In the genomic region with DNA sequence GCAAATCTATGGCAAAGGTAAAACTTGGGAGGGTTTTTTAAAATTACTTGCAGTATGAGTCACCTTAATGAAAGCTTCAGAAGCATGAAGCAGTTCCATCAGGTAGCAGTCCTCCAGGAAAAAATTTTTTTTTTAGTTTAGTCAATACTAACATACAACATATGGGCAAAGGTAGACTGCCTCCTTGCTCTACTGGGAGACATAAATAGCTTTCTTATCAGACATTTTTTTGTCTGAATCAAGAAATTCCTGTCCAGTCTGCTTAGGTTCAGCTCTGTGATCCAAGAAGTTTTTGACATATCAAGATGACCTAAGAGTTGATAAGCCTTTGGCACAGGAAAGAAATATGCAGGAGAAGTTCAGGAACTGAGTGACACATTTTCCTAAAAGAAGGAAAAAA, we compare ENCODE assay signal across 18 cellular contexts.
DNase-seq lines count a peak whose midpoint lies in the region; ATAC-seq and TF ChIP-seq lines count a peak whose summit lies in the region.
"Had no signal": no experiment of that assay in that cellular context is flagged by ENCODE, and none has a peak within 500 bp of the region (broad histone marks: within the 10 kb centered on the region; RNA-seq: fewer than 3 reads in every experiment).

No MANE protein-coding gene starts in this region.

- no peaks in the 10 kb centered on the region for H3K79me2 ChIP-seq in ACC112 (ENCODE audit: control insufficient read depth, insufficient read depth, low read length, unreplicated experiment)
- H3K79me2 ChIP-seq in osteoblast (ENCODE audit: insufficient read depth, low read length) = no peaks in the 10 kb centered on the region

- H3K4me1 ChIP-seq in ACC112 (ENCODE audit: control insufficient read depth, insufficient read depth, low read length, unreplicated experiment) (peaks cover 12% of the 10 kb centered on the region), RWPE2 (ENCODE audit: insufficient read depth, poor library complexity, severe bottlenecking) (peaks cover 8% of the 10 kb centered on the region), osteoblast (ENCODE audit: insufficient read depth, low read length) (no peaks in the 10 kb centered on the region)
- H3K4me1 ChIP-seq: lower lobe of right lung had no signal

- H3K27ac ChIP-seq in ACC112 (ENCODE audit: low read depth, low read length) = no peak overlapping the region
- no peak overlapping the region for H3K27ac ChIP-seq in RWPE2 (ENCODE audit: poor library complexity, severe bottlenecking)
- H3K27ac ChIP-seq in osteoblast (ENCODE audit: low read depth, low read length) = no peak overlapping the region
- H3K27ac ChIP-seq in substantia nigra (ENCODE audit: low read depth, low read length, poor library complexity, severe bottlenecking) = no peak overlapping the region
- H3K27ac ChIP-seq: C4-2B, lower lobe of right lung, SJSA1 had no signal

- H3K9me3 ChIP-seq in RWPE2 (ENCODE audit: severe bottlenecking) = no peaks in the 10 kb centered on the region
- no peaks in the 10 kb centered on the region for H3K9me3 ChIP-seq in osteoblast (ENCODE audit: low read depth, low read length)
- H3K9me3 ChIP-seq: lower lobe of right lung, SJSA1 had no signal

- no peaks in the 10 kb centered on the region for H4K20me1 ChIP-seq in osteoblast (ENCODE audit: insufficient read depth, low read length)

- TF ChIP-seq CTCF in RWPE2 (IDR thresholded peaks at IDR 0.05; ENCODE audit: poor library complexity, severe bottlenecking) (no peak), fibroblast of the aortic adventitia (IDR thresholded peaks at IDR 0.05; ENCODE audit: insufficient read depth, low read length) (no peak), osteoblast (IDR thresholded peaks at IDR 0.05; ENCODE audit: extremely low read depth, low read depth, low read length) (no peak)

- H3K36me3 ChIP-seq in ACC112 (ENCODE audit: insufficient read depth, low read length) (no peaks in the 10 kb centered on the region), RWPE2 (ENCODE audit: low read depth) (no peaks in the 10 kb centered on the region), osteoblast (ENCODE audit: insufficient read depth, low read length) (no peaks in the 10 kb centered on the region)
- H3K36me3 ChIP-seq: lower lobe of right lung, SJSA1 had no signal

- peak; percentile 66; the same call in 2 of the 3 replicates for ATAC-seq in RWPE2 (ENCODE audit: low read depth)
- ATAC-seq in GM19463 (IDR thresholded peaks at IDR 0.05; ENCODE audit: unreplicated experiment) = no peak
- ATAC-seq: activated T-cell treated with anti-CD3 and anti-CD28 coated beads, Interleukin-2, amount 50 U/mL, for 72 hours; lower lobe of right lung had no signal

- H3K4me3 ChIP-seq in ACC112 (ENCODE audit: low read depth, low read length) (0 out of 2 replicates have a peak overlapping the region, but pooled peaks have one; percentile 5), RWPE2 (ENCODE audit: severe bottlenecking) (no peak overlapping the region), fibroblast of the aortic adventitia (ENCODE audit: low read depth, low read length) (no peak overlapping the region), osteoblast (ENCODE audit: insufficient read depth, low read length) (no peak overlapping the region)
- H3K4me3 ChIP-seq: lower lobe of right lung, SJSA1 had no signal

- H3K27me3 ChIP-seq in ACC112 (ENCODE audit: insufficient read depth, low read length) (no peaks in the 10 kb centered on the region), RWPE2 (ENCODE audit: insufficient read depth, poor library complexity, severe bottlenecking) (no peaks in the 10 kb centered on the region), osteoblast (ENCODE audit: insufficient read depth, low read length) (no peaks in the 10 kb centered on the region)
- H3K27me3 ChIP-seq: SJSA1 had no signal

- DNase-seq in RWPE2 (ENCODE audit: low spot score) = no peak
- DNase-seq in fibroblast of the aortic adventitia (ENCODE audit: low read depth) = peak; percentile 78
- no peak for DNase-seq in osteoblast (ENCODE audit: insufficient read length, low spot score, missing footprints)
- no peak for DNase-seq in NCI-H510A (lab: John Stamatoyannopoulos, UW)
- no peak for DNase-seq in NCI-H1436 (lab: John Stamatoyannopoulos, UW)
- no peak for DNase-seq in substantia nigra (lab: John Stamatoyannopoulos, UW)
- DNase-seq: ACHN; activated CD4-positive, CD25-positive, alpha-beta regulatory T cell; activated T-cell treated with anti-CD3 and anti-CD28 coated beads, Interleukin-2, amount 50 U/mL, for 72 hours; GDM1; lower lobe of right lung; NCI-H1417; NCI-H69; stimulated activated CD4-positive, alpha-beta T cell treated with anti-CD3 and anti-CD28 coated beads, Interleukin-2, amount 100 ng/mL, for 24 hours had no signal

- peak overlapping the region; percentile 23 for H3K4me2 ChIP-seq in osteoblast (ENCODE audit: insufficient read depth, low read length)

- H2AFZ ChIP-seq in ACC112 (ENCODE audit: low read length, unreplicated experiment) (no peak overlapping the region), osteoblast (ENCODE audit: low read length) (no peak overlapping the region)
